10 cellular contexts compared by ENCODE assay signal in genomic region chr6:42025066-42025789, GRCh38. TPM values are rescaled to one million over a fixed set of nuclear protein-coding genes. Genes with fewer than 3 reads are reported as not detected.
DNase-seq lines count a peak whose midpoint lies in the region; ATAC-seq, FAIRE-seq and TF ChIP-seq lines count a peak whose summit lies in the region.
"Had no signal": no experiment of that assay in that cellular context is flagged by ENCODE, and none has a peak within 500 bp of the region (broad histone marks: within the 10 kb centered on the region; RNA-seq: fewer than 3 reads in every experiment).

No MANE protein-coding gene starts in this region.

- H3K9me3 ChIP-seq in kidney (ENCODE audit: control insufficient read depth in 1 of 2, low read length in 2 of 2) (no peaks in the 10 kb centered on the region), WERI-Rb-1 (ENCODE audit: severe bottlenecking) (no peaks in the 10 kb centered on the region)
- H3K9me3 ChIP-seq: tibial nerve had no signal

- H3K36me3 ChIP-seq in kidney (ENCODE audit: control insufficient read depth in 1 of 2, insufficient read depth in 2 of 2, low read length in 2 of 2): peaks cover 0 to 2% of the 10 kb centered on the region in 2 donors
- no peaks in the 10 kb centered on the region for H3K36me3 ChIP-seq in WERI-Rb-1

- H3K4me3 Mint-ChIP-seq in nephron progenitor cell: no peak overlapping the region

- H3K4me1 Mint-ChIP-seq in nephron progenitor cell: peaks cover 13% of the 10 kb centered on the region

- ATAC-seq in GM18511 (IDR thresholded peaks at IDR 0.05; ENCODE audit: unreplicated experiment): peak; percentile 84
- ATAC-seq in GM21515 (IDR thresholded peaks at IDR 0.05; ENCODE audit: unreplicated experiment): peak; percentile 67
- ATAC-seq in HG03460 (IDR thresholded peaks at IDR 0.05; ENCODE audit: unreplicated experiment): peak; percentile 60
- ATAC-seq: right cardiac atrium had no signal

- no peak overlapping the region for H3K27ac Mint-ChIP-seq in nephron progenitor cell

- peaks cover 0 to 4% of the 10 kb centered on the region in 2 donors for H3K4me1 ChIP-seq in kidney (ENCODE audit: control insufficient read depth in 1 of 2, insufficient read depth in 1 of 2, low read depth in 1 of 2, low read length in 2 of 2)

- H3K27ac ChIP-seq in kidney (ENCODE audit: low read depth in 2 of 2, low read length in 2 of 2) (no peak overlapping the region), WERI-Rb-1 (no peak overlapping the region)
- H3K27ac ChIP-seq: tibial nerve had no signal

- intact Hi-C loops in kidney (cut with DNase I): no loop called here

- H3K4me3 ChIP-seq in kidney (ENCODE audit: low read length in 2 of 2) (no peak overlapping the region), WERI-Rb-1 (ENCODE audit: low read depth, low read length) (no peak overlapping the region)
- H3K4me3 ChIP-seq: tibial nerve had no signal

- H3K27me3 Mint-ChIP-seq in nephron progenitor cell (ENCODE audit: low read depth, poor library complexity): peaks cover 3% of the 10 kb centered on the region

- DNase-seq in kidney: peak; percentile 55
- no peak for DNase-seq in stimulated activated CD4-positive, alpha-beta T cell treated with anti-CD3 and anti-CD28 coated beads, Interleukin-12 subunit alpha, Interleukin-12 subunit beta, amount 100 ng/mL, for 4 hours
- DNase-seq in WERI-Rb-1: no peak
- no peak for DNase-seq in nephron progenitor cell
- DNase-seq in NK-92 (lab: John Stamatoyannopoulos, UW; ENCODE audit: unreplicated experiment): no peak

- TF ChIP-seq CTCF in kidney (IDR thresholded peaks at IDR 0.05; ENCODE audit: borderline replicate concordance, extremely low read depth, insufficient read depth) (no peak), WERI-Rb-1 (IDR thresholded peaks at IDR 0.05; ENCODE audit: low read depth, low read length) (no peak), nephron progenitor cell (IDR thresholded peaks at IDR 0.05) (no peak)

- no peaks in the 10 kb centered on the region for H3K36me3 Mint-ChIP-seq in nephron progenitor cell (ENCODE audit: low read depth)

- no peak overlapping the region for H3K9ac ChIP-seq in kidney (ENCODE audit: low read length in 2 of 2)

- H3K27me3 ChIP-seq in WERI-Rb-1 (ENCODE audit: insufficient read depth, low read depth, severe bottlenecking): no peaks in the 10 kb centered on the region
- H3K27me3 ChIP-seq: tibial nerve had no signal

- no peaks in the 10 kb centered on the region for H3K9me3 Mint-ChIP-seq in nephron progenitor cell

- no peak for FAIRE-seq in kidney (lab: Jason Lieb, UNC)

RNA-seq across cellular contexts. Expression of gene TAF8, which starts 25.1 kb away (rescaled TPM):
- total RNA-seq in kidney: 32.0 TPM
- 16.3 TPM for polyA plus RNA-seq in kidney (ENCODE audit: insufficient read depth, low read depth, low replicate concordance)
